1 cellular context compared by ENCODE assay signal in the genomic region with DNA sequence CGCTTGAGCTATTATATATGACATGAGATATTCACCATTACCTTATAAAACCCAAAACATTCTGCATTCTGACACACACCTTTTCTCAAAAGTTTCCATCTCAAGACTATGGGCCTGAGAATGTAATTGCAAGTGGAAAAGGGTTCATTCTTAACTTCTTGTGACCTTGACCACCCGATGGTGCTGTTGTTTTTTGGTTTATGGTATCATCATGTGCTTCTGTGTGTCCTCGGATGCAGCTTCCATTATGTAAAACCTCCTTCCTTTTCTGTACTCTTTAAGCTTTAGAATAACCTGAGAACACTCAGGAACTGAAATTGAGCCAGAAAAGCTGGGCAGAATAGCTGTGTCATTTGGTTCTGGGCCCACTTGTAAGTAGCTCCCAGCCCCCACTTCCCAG.
TF ChIP-seq lines count a peak whose summit lies in the region.

No MANE protein-coding gene starts in this region.

TF ChIP-seq in GM12878, 131 proteins besides CTCF, POLR2A, EP300 and RAD21:
- no peak for TF ChIP-seq TBL1XR1 (IDR thresholded peaks at IDR 0.05; ENCODE audit: low read depth, low read length)
- TF ChIP-seq MYB (IDR thresholded peaks at IDR 0.05; ENCODE audit: borderline replicate concordance, low read depth, low read length), result no peak
- no peak for TF ChIP-seq SUPT20H (IDR thresholded peaks at IDR 0.05; ENCODE audit: borderline replicate concordance, control insufficient read depth, low read depth, low read length)
- TF ChIP-seq, protein P1, sequence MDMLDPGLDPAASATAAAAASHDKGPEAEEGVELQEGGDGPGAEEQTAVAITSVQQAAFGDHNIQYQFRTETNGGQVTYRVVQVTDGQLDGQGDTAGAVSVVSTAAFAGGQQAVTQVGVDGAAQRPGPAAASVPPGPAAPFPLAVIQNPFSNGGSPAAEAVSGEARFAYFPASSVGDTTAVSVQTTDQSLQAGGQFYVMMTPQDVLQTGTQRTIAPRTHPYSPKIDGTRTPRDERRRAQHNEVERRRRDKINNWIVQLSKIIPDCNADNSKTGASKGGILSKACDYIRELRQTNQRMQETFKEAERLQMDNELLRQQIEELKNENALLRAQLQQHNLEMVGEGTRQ (IDR thresholded peaks at IDR 0.05; ENCODE audit: borderline replicate concordance, low read depth, low read length), result no peak
- no peak for TF ChIP-seq ZBED1 (IDR thresholded peaks at IDR 0.05; ENCODE audit: borderline replicate concordance)
- no peak for TF ChIP-seq PAX8 (IDR thresholded peaks at IDR 0.05)
- TF ChIP-seq, protein P2, sequence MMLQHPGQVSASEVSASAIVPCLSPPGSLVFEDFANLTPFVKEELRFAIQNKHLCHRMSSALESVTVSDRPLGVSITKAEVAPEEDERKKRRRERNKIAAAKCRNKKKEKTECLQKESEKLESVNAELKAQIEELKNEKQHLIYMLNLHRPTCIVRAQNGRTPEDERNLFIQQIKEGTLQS (IDR thresholded peaks at IDR 0.05; ENCODE audit: borderline replicate concordance, extremely low read depth, low read depth, low read length), result no peak
- no peak for TF ChIP-seq STAT1 (conservative IDR thresholded peaks at IDR 0.05)
- TF ChIP-seq, protein P3, sequence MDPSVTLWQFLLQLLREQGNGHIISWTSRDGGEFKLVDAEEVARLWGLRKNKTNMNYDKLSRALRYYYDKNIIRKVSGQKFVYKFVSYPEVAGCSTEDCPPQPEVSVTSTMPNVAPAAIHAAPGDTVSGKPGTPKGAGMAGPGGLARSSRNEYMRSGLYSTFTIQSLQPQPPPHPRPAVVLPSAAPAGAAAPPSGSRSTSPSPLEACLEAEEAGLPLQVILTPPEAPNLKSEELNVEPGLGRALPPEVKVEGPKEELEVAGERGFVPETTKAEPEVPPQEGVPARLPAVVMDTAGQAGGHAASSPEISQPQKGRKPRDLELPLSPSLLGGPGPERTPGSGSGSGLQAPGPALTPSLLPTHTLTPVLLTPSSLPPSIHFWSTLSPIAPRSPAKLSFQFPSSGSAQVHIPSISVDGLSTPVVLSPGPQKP (IDR thresholded peaks at IDR 0.05; ENCODE audit: low read depth, low read length), result no peak
- TF ChIP-seq YBX1 (IDR thresholded peaks at IDR 0.05), result no peak
- TF ChIP-seq, protein P4, sequence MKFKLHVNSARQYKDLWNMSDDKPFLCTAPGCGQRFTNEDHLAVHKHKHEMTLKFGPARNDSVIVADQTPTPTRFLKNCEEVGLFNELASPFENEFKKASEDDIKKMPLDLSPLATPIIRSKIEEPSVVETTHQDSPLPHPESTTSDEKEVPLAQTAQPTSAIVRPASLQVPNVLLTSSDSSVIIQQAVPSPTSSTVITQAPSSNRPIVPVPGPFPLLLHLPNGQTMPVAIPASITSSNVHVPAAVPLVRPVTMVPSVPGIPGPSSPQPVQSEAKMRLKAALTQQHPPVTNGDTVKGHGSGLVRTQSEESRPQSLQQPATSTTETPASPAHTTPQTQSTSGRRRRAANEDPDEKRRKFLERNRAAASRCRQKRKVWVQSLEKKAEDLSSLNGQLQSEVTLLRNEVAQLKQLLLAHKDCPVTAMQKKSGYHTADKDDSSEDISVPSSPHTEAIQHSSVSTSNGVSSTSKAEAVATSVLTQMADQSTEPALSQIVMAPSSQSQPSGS (IDR thresholded peaks at IDR 0.05; ENCODE audit: low read length), result no peak
- TF ChIP-seq, protein P5, sequence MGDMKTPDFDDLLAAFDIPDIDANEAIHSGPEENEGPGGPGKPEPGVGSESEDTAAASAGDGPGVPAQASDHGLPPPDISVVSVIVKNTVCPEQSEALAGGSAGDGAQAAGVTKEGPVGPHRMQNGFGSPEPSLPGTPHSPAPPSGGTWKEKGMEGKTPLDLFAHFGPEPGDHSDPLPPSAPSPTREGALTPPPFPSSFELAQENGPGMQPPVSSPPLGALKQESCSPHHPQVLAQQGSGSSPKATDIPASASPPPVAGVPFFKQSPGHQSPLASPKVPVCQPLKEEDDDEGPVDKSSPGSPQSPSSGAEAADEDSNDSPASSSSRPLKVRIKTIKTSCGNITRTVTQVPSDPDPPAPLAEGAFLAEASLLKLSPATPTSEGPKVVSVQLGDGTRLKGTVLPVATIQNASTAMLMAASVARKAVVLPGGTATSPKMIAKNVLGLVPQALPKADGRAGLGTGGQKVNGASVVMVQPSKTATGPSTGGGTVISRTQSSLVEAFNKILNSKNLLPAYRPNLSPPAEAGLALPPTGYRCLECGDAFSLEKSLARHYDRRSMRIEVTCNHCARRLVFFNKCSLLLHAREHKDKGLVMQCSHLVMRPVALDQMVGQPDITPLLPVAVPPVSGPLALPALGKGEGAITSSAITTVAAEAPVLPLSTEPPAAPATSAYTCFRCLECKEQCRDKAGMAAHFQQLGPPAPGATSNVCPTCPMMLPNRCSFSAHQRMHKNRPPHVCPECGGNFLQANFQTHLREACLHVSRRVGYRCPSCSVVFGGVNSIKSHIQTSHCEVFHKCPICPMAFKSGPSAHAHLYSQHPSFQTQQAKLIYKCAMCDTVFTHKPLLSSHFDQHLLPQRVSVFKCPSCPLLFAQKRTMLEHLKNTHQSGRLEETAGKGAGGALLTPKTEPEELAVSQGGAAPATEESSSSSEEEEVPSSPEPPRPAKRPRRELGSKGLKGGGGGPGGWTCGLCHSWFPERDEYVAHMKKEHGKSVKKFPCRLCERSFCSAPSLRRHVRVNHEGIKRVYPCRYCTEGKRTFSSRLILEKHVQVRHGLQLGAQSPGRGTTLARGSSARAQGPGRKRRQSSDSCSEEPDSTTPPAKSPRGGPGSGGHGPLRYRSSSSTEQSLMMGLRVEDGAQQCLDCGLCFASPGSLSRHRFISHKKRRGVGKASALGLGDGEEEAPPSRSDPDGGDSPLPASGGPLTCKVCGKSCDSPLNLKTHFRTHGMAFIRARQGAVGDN (IDR thresholded peaks at IDR 0.05), result no peak
- TF ChIP-seq CHD4 (IDR thresholded peaks at IDR 0.05), result no peak
- no peak for TF ChIP-seq SP1 (IDR thresholded peaks at IDR 0.05; ENCODE audit: low read depth, low read length)
- no peak for TF ChIP-seq SREBF1 (IDR thresholded peaks at IDR 0.05; ENCODE audit: low read length)
